Comparison of ENCODE assay signal across 9 cellular contexts in the genomic region with DNA sequence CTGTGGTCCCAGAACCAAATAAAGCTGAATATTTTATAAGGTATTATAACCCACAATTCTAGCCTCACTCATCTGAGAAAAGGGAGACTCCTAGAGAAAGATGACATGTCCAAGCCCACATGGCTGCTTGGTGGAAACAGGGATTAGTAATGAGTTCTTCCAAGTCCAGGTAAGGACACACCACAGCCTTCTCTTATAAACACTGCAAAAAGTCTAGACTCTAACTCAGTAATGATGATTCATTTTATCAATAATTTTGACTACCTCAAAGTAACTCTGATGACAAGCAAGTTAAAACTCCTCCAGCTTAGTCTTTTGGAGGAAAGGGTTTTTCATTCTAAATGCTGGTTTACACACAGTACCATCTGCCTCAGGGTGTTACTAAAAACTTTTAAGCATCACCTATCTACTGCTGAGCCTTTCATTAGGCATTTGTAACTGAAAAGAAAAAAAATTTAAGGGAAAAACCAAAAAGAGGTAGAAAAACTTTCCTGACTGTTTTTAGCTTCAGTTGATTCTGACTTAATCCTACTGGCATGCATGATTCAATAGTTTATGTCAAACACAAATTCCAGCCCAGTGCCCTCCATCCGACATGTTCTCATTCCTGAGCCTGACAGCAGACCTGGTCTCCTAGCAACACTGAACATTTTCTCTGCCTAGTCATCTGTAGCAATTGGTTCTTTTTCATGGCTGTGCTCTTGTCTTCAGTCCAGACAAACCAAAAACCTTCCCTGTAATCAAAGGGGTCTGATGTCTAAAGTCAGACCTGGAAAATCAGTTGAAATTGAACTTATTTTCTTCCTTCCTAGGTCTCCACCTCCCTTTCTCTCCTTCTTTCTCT. TPM values are rescaled to one million over a fixed set of nuclear protein-coding genes. Genes with fewer than 3 reads are reported as not detected.
DNase-seq lines count a peak whose midpoint lies in the region; ATAC-seq, FAIRE-seq and TF ChIP-seq lines count a peak whose summit lies in the region.
"Had no signal": no experiment of that assay in that cellular context is flagged by ENCODE, and none has a peak within 500 bp of the region (broad histone marks: within the 10 kb centered on the region; RNA-seq: fewer than 3 reads in every experiment).

No MANE protein-coding gene starts in this region.

- in situ Hi-C loops in GM13977 (cut with MboI; ENCODE audit: low pct_unique_long_range_greater_than_20kb, low sequenced_read_pairs, unreplicated experiment): no loop called here

- H3K9ac ChIP-seq in iPS-18a (ENCODE audit: low read length): peak overlapping the region; percentile 19

- no peak for ATAC-seq in GM18907 (IDR thresholded peaks at IDR 0.05; ENCODE audit: unreplicated experiment)

- peaks cover 22% of the 10 kb centered on the region for H3K4me1 ChIP-seq in iPS-18a (ENCODE audit: control insufficient read depth, low read depth, low read length)

- H3K27me3 ChIP-seq in iPS-18a (ENCODE audit: control insufficient read depth, insufficient read depth, low read length): no peaks in the 10 kb centered on the region

- no peaks in the 10 kb centered on the region for H3K36me3 ChIP-seq in iPS-18a (ENCODE audit: control insufficient read depth, low read depth, low read length)

- FAIRE-seq in GM12891 (lab: Jason Lieb, UNC): no peak

- H3K27ac ChIP-seq in iPS-18a (ENCODE audit: low read length): no peak overlapping the region

- no peak for TF ChIP-seq CTCF in GM13977 (IDR thresholded peaks at IDR 0.05; ENCODE audit: extremely low read depth, insufficient read depth, missing control alignments)

- H3K4me3 ChIP-seq in iPS-18a (ENCODE audit: low read length): no peak overlapping the region

- no peak for TF ChIP-seq POLR2A in GM12891 (IDR thresholded peaks at IDR 0.05; ENCODE audit: low read depth, low read length)

- intact Hi-C loops in posterior cingulate gyrus (cut with DNase I): no loop called here

- H3K9me3 ChIP-seq in iPS-18a (ENCODE audit: control insufficient read depth, low read depth, low read length): no peaks in the 10 kb centered on the region

- DNase-seq in HCEC 1CT (peak; percentile 97), amniotic epithelial cell (ENCODE audit: low read depth) (peak; percentile 98), smooth muscle cell of the brain vasculature (ENCODE audit: low read depth, low spot score) (peak; percentile 72), posterior cingulate gyrus (no peak), GM13977 (ENCODE audit: low spot score) (no peak), GM12891 (ENCODE audit: insufficient read length, low spot score) (no peak)
- DNase-seq: occipital lobe had no signal

TF ChIP-seq in GM12891, 5 proteins besides CTCF, POLR2A, EP300 and RAD21:
- TF ChIP-seq TAF1 (IDR thresholded peaks at IDR 0.05; ENCODE audit: low read depth, low read length) (no peak), POU2F2 (IDR thresholded peaks at IDR 0.05; ENCODE audit: low read depth, low read length) (no peak), SPI1 (IDR thresholded peaks at IDR 0.05; ENCODE audit: low read depth, low read length) (no peak), PAX5 (IDR thresholded peaks at IDR 0.05; ENCODE audit: insufficient read depth, low read length, severe bottlenecking) (no peak), POLR2AphosphoS5 (IDR thresholded peaks at IDR 0.05; ENCODE audit: low read depth, low read length) (no peak)
TF ChIP-seq in GM12891: peak in this region for 0.

RNA-seq across cellular contexts. Expression of gene P3H2, which starts 43.9 kb away (rescaled TPM):
- polyA plus RNA-seq in GM12891 (2012; ENCODE audit: low read depth, missing spikeins): 31.4 TPM

Comparison
In these comparisons a context has a peak if more than half of its experiments do, and no peak if none do; other contexts are left out.
1. DNase-seq: peak in HCEC 1CT (single experiment), amniotic epithelial cell (single experiment) and smooth muscle cell of the brain vasculature (single experiment); none in posterior cingulate gyrus (0 of 10), GM13977 (single experiment) and GM12891 (single experiment).